Comparison of ENCODE assay signal across 16 cellular contexts in the genomic region with DNA sequence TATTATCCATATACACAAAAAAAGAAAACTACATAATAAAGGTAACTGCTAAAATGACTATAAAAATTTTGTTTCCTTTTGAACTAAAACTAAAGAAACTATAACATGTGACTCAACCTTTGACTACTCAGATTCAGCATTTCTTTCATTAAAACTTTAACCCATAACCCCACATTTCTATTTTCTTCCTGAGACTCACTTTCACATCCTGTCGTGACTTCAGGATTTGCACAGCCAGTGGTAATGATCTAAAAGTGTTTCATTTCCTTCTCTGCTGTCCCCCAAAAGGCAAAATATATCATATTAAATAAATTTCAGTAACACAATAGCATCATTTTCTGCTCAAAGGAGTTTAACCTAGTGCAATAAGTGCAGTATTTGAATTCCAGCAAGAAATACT.
"Had no signal": no experiment of that assay in that cellular context is flagged by ENCODE, and none has a peak within 500 bp of the region (broad histone marks: within the 10 kb centered on the region; RNA-seq: fewer than 3 reads in every experiment).

No MANE protein-coding gene starts in this region.

- H3K36me3 ChIP-seq: brain microvascular endothelial cell, neutrophil, tibial artery had no signal

- H3K9me3 ChIP-seq: neutrophil, tibial artery had no signal

- H3K4me3 ChIP-seq: tibial artery had no signal

- DNase-seq: activated CD4-positive, alpha-beta T cell treated with anti-CD3 and anti-CD28 coated beads, Interleukin-2, amount 50 U/mL, for 4 hours; activated CD4-positive, CD25-positive, alpha-beta regulatory T cell treated with anti-CD3 and anti-CD28 coated beads, Interleukin-2, amount 50 U/mL, for 72 hours; activated naive CD4-positive, alpha-beta T cell; activated naive CD8-positive, alpha-beta T cell treated with anti-CD3 and anti-CD28 coated beads, Interleukin-2, amount 10 ng/mL, durations not matched to agents 7 days and 5 days; activated T-cell treated with anti-CD3 and anti-CD28 coated beads for 4 hours; brain microvascular endothelial cell; foreskin melanocyte; mesenchymal stem cell; naive thymus-derived CD8-positive, alpha-beta T cell; posterior cingulate gyrus; retina; stimulated activated CD4-positive, alpha-beta T cell treated with anti-CD3 and anti-CD28 coated beads, Interleukin-4, amount 100 ng/mL, for 1 hour; stimulated activated naive CD4-positive, alpha-beta T cell; tibial artery had no signal

- H3K27ac ChIP-seq: brain microvascular endothelial cell, epithelial cell of prostate, neutrophil, tibial artery had no signal

- ATAC-seq: naive thymus-derived CD8-positive, alpha-beta T cell had no signal
